10 cellular contexts compared by ENCODE assay signal in the genomic region with DNA sequence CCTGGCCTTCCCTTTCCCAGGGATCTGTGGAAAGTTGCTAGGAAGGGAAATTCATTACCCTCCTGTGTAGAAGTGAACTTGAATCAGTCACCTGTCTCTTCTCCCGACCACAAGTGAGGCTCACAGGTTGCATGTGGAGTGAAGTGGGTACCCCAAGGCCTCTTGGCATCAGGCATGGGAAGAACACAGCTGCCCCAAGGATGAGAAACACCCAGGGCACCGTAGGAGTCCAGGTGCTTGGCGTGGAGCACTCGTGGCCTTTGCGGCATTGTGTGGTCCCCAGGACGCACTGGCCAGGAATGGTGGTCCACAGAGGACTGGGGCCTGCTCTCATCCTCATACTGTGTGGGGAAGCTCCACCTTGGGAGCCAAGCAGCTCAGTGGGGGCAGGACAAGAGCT. TPM values are rescaled to one million over a fixed set of nuclear protein-coding genes. Genes with fewer than 3 reads are reported as not detected.
"Had no signal": no experiment of that assay in that cellular context is flagged by ENCODE, and none has a peak within 500 bp of the region (broad histone marks: within the 10 kb centered on the region; RNA-seq: fewer than 3 reads in every experiment).

No MANE protein-coding gene starts in this region.

- FAIRE-seq: HTR-8/SVneo had no signal

- H3K4me3 ChIP-seq: HAP-1 had no signal

- H3K36me3 ChIP-seq: HAP-1 had no signal

- H3K9me3 ChIP-seq: HAP-1 had no signal

- H3K4me1 ChIP-seq: HAP-1 had no signal

- DNase-seq: GOT3, HFFc6, KBM-7 had no signal

- ATAC-seq: HCT116 had no signal

RNA-seq across cellular contexts. Expression of a gene that starts 47.5 kb away (rescaled TPM):
- total RNA-seq: H4, H7, HFFc6, HT-29 had no signal
- polyA plus RNA-seq: IgD-negative memory B cell had no signal
